ENCODE assay signal across 8 cellular contexts in the genomic region with DNA sequence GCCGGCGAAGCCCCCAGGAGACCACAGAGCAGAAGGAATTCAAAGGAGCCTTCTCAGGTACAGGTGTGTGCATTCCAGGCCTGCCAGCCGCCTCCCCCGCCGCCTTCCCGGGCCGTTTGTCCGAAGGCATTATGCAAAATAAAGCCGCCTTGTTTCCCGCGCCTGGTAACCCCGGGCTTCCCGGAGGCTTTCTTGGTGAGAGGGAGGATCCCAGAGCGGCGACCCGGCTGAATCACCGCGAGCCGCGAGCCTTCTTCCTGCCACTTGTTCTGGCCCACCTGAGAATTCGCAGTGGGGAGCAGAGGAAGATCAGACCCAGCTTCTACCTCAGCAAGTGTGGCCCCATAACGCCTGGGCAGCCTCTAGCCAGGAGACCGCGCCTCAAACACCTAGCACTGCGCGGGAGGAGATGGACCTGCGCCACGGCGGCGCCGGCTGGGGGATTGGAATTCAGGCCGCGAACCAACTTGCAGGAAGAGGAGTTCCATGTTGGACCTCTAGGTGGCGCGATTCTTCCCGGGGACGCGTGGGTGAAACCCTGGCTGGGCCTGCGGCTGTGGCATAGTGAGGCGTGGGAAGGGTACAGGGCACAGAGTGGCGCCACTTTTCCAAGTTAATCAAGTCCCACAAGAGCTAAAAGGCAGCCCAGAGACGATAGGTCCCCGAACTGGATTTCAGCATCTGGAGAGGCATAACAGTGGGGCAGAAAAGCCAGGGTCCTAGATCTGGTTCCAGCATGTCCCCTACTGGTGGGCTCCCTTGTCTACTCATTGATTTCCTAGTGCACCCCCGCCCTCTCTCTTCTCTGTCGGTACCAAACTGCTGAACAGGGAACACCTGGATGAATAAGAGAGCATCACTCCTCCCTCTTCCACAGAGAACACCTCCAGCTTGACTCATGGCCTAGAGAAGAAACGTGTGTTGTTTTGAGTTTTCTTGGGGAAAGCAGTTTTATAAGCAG.
DNase-seq lines count a peak whose midpoint lies in the region; ATAC-seq and TF ChIP-seq lines count a peak whose summit lies in the region.

No MANE protein-coding gene starts in this region.

- peaks cover 63% of the 10 kb centered on the region for H3K27me3 Mint-ChIP-seq in T-helper 17 cell
- H3K27me3 Mint-ChIP-seq in brain, result peaks cover 27% of the 10 kb centered on the region
- H3K27me3 Mint-ChIP-seq in immature natural killer cell (ENCODE audit: low read depth in 3 of 3), result peaks cover 0 to 12% (median 5%) of the 10 kb centered on the region in 3 donors

- ATAC-seq in HG03439 (IDR thresholded peaks at IDR 0.05; ENCODE audit: unreplicated experiment) (peak; percentile 54), T-helper 17 cell (peak; percentile 76), HG03135 (IDR thresholded peaks at IDR 0.05; ENCODE audit: unreplicated experiment) (no peak)

- H3K9me3 ChIP-seq in T-helper 17 cell (ENCODE audit: control insufficient read depth, low read length, poor library complexity, severe bottlenecking), result no peaks in the 10 kb centered on the region

- H3K9me3 Mint-ChIP-seq in brain (peaks cover 0 to 5% (median 3%) of the 10 kb centered on the region in 5 experiments), immature natural killer cell (peaks cover 0 to 2% (median 0%) of the 10 kb centered on the region in 6 donors)

- H3K27ac Mint-ChIP-seq in T-helper 17 cell (peak overlapping the region; percentile 16), brain (no peak overlapping the region), immature natural killer cell (no peak overlapping the region)

- DNase-seq in GM10266 (ENCODE audit: extremely low spot score), result peak; percentile 44
- DNase-seq in T-helper 17 cell, result peak; percentile 27 to 60 (median 31)
- peak; percentile 33 to 46 (median 41) for DNase-seq in immature natural killer cell
- peak; percentile 29 to 59 for DNase-seq in stimulated activated CD4-positive, alpha-beta T cell treated with anti-CD3 and anti-CD28 coated beads, Interleukin-1b, Interleukin-23, amount 100 ng/mL, for 1 hour (ENCODE audit: low read depth in 2 of 2)
- DNase-seq in T1000 (lab: John Stamatoyannopoulos, UW), result no peak

- TF ChIP-seq CTCF in GM10266 (IDR thresholded peaks at IDR 0.05; ENCODE audit: control insufficient read depth, insufficient read depth, low read depth, missing control alignments) (peak; percentile 77), brain (conservative IDR thresholded peaks at IDR 0.05) (peak; percentile 37 to 76)

- peaks cover 3% of the 10 kb centered on the region for H3K4me1 Mint-ChIP-seq in T-helper 17 cell
- H3K4me1 Mint-ChIP-seq in brain, result no peaks in the 10 kb centered on the region
- peaks cover 8% of the 10 kb centered on the region in 2 donors for H3K4me1 Mint-ChIP-seq in immature natural killer cell

- H3K36me3 Mint-ChIP-seq in T-helper 17 cell (ENCODE audit: low read depth), result peaks cover 3% of the 10 kb centered on the region
- no peaks in the 10 kb centered on the region for H3K36me3 Mint-ChIP-seq in brain
- H3K36me3 Mint-ChIP-seq in immature natural killer cell, result no peaks in the 10 kb centered on the region

- H3K4me3 Mint-ChIP-seq in T-helper 17 cell, result peak overlapping the region; percentile 85
- H3K4me3 Mint-ChIP-seq in brain, result peak overlapping the region; percentile 26 to 74 (median 67)
- peak overlapping the region; percentile 38 to 76 (median 72) for H3K4me3 Mint-ChIP-seq in immature natural killer cell
